ENCODE assay signal across 10 cellular contexts in the genomic region with DNA sequence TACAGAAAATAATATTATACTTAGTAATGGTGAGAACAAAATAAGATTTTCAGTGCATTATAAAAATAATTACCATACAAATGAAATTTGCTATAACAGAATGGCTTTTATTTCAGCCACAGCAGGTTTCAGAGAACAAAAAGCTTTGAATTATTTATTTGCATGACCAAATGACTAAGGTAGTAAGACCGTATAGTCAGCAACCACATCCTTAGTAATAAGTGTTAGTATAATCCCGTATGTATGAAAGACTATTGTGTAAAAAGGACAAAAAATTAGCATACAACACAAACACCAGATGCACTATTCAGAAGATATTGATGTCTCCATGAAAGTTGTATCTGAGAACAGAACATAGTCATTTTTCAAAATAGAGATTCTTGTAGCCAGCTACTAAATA. TPM values are rescaled to one million over a fixed set of nuclear protein-coding genes. Genes with fewer than 3 reads are reported as not detected.
A peak's percentile ranks its signal among the peaks of the same experiment; 100 is the strongest.
DNase-seq lines count a peak whose midpoint lies in the region; ATAC-seq, FAIRE-seq and TF ChIP-seq lines count a peak whose summit lies in the region.
"Had no signal": no experiment of that assay in that cellular context is flagged by ENCODE, and none has a peak within 500 bp of the region (broad histone marks: within the 10 kb centered on the region; RNA-seq: fewer than 3 reads in every experiment).

No MANE protein-coding gene starts in this region.

- CTCF ChIA-PET in endothelial cell of umbilical vein (lab: Charles Lee) = interaction anchor here (0.9 to 1.2 kb wide), 4 partner anchors 11 to 147 kb away, joined by 3 to 4 read pairs (median 4); no protein-coding TSS in a partner anchor

- peak; percentile 35 for ATAC-seq in GM21381 (IDR thresholded peaks at IDR 0.05; ENCODE audit: unreplicated experiment)
- ATAC-seq in HG03439 (IDR thresholded peaks at IDR 0.05; ENCODE audit: unreplicated experiment) = peak; percentile 40
- ATAC-seq: psoas muscle had no signal

- H4K20me1 ChIP-seq in endothelial cell of umbilical vein (replicated peaks; ENCODE audit: control insufficient read depth, extremely low read depth, insufficient read depth, low read length) = peaks cover 11% of the 10 kb centered on the region

- no peak overlapping the region for H3K27ac ChIP-seq in endothelial cell of umbilical vein (ENCODE audit: insufficient read depth, low read depth, low read length)
- H3K27ac ChIP-seq: psoas muscle had no signal

- no peaks in the 10 kb centered on the region for H3K36me3 ChIP-seq in endothelial cell of umbilical vein (ENCODE audit: control insufficient read depth in 2 of 2, extremely low read depth in 1 of 2, insufficient read depth in 2 of 2, low read length in 2 of 2)

- FAIRE-seq in endothelial cell of umbilical vein (lab: Jason Lieb, UNC) = no peak

- peak overlapping the region; percentile 8 for H3K4me2 ChIP-seq in endothelial cell of umbilical vein (ENCODE audit: insufficient read depth, low read length)

- H3K79me2 ChIP-seq in endothelial cell of umbilical vein (ENCODE audit: control insufficient read depth, insufficient read depth, low read length) = peaks cover 86% of the 10 kb centered on the region

- H3K9me3 ChIP-seq in endothelial cell of umbilical vein (replicated peaks; ENCODE audit: control insufficient read depth, insufficient read depth, low read length) = no peaks in the 10 kb centered on the region
- H3K9me3 ChIP-seq: psoas muscle had no signal

- peaks cover 37% of the 10 kb centered on the region for H3K4me1 ChIP-seq in endothelial cell of umbilical vein (ENCODE audit: control insufficient read depth, extremely low read depth, insufficient read depth, low read length)
- H3K4me1 ChIP-seq: psoas muscle had no signal

- H3K27me3 ChIP-seq in endothelial cell of umbilical vein (ENCODE audit: control insufficient read depth in 2 of 2, insufficient read depth in 2 of 2, low read length in 2 of 2) = no peaks in the 10 kb centered on the region

- no peaks in the 10 kb centered on the region for H3K9me1 ChIP-seq in endothelial cell of umbilical vein (replicated peaks; ENCODE audit: control insufficient read depth, extremely low read depth, insufficient read depth, low read length)

- DNase-seq in AG08395 (ENCODE audit: low spot score) (peak; percentile 41), endothelial cell of umbilical vein (ENCODE audit: low read depth, low spot score) (no peak), SW 1271 (lab: John Stamatoyannopoulos, UW) (no peak), NCI-H345 (lab: John Stamatoyannopoulos, UW) (no peak), retina (no peak), NCI-H1694 (lab: John Stamatoyannopoulos, UW) (no peak)
- DNase-seq: psoas muscle; stimulated activated naive CD4-positive, alpha-beta T cell had no signal

- H2AFZ ChIP-seq in endothelial cell of umbilical vein (ENCODE audit: low read depth, low read length) = no peak overlapping the region

- intact Hi-C loops in endothelial cell of umbilical vein (cut with micrococcal nuclease) = loop anchor here (2.0 to 5.0 kb wide), 2 partner anchors 16 to 684 kb away; a partner anchor contains a TSS

- H3K9ac ChIP-seq in endothelial cell of umbilical vein (replicated peaks; ENCODE audit: extremely low read depth, insufficient read depth, low read length) = no peak overlapping the region

- POLR2A ChIA-PET in endothelial cell of umbilical vein (lab: Charles Lee) = no interaction called here

- no peak overlapping the region for H3K4me3 ChIP-seq in endothelial cell of umbilical vein (replicated peaks in 1 of 3; ENCODE audit: insufficient read depth in 1 of 3, low read depth in 1 of 3, low read length in 3 of 3)
- H3K4me3 ChIP-seq: psoas muscle had no signal

- dilution Hi-C loops in endothelial cell of umbilical vein (cut with MboI; ENCODE audit: extremely low pct_ligation_motif_present, low sequenced_read_pairs) = no loop called here

- no peak for TF ChIP-seq POLR2A in endothelial cell of umbilical vein (IDR thresholded peaks at IDR 0.05; ENCODE audit: low read depth, low read length)

- BruUV-seq in endothelial cell of umbilical vein (replicated peaks; lab: Mats Ljungman, UMichigan) = no TSS peak

- no peak for TF ChIP-seq CTCF in endothelial cell of umbilical vein (IDR thresholded peaks at IDR 0.05; ENCODE audit: extremely low read depth in 1 of 2, insufficient read depth in 1 of 2, low read depth in 1 of 2, low read length in 2 of 2)

TF ChIP-seq in endothelial cell of umbilical vein, 7 proteins besides CTCF, POLR2A, EP300 and RAD21:
- TF ChIP-seq FOS (IDR thresholded peaks at IDR 0.05; ENCODE audit: borderline replicate concordance, insufficient read depth, low read length) (peak; percentile 35), POLR2AphosphoS5 (IDR thresholded peaks at IDR 0.05; ENCODE audit: insufficient read depth, low read depth, low read length) (no peak)

RNA-seq across cellular contexts. Expression of a gene that starts 12.2 kb away (rescaled TPM):
- 21.9 and 22.6 TPM in 2 replicates for total RNA-seq in endothelial cell of umbilical vein
- 3.8 and 5.9 TPM in 2 replicates for polyA plus RNA-seq in endothelial cell of umbilical vein
- polyA plus RNA-seq in endothelial cell of umbilical vein (2011; cell fraction: cytosol; rRNA removed) = 9.2 and 9.5 TPM in 2 replicates
- polyA plus RNA-seq in endothelial cell of umbilical vein (2011; cell fraction: nucleus; rRNA removed) = 9.2 and 12.1 TPM in 2 replicates
- polyA plus RNA-seq in endothelial cell of umbilical vein (2012) = 18.0 and 24.7 TPM in 2 replicates
- polyA minus RNA-seq in endothelial cell of umbilical vein = 25.5 and 32.3 TPM in 2 replicates
- polyA minus RNA-seq in endothelial cell of umbilical vein (2011; cell fraction: cytosol; rRNA and poly(A)+ RNA removed) = 76.1 TPM
- 21.2 and 26.4 TPM in 2 replicates for polyA minus RNA-seq in endothelial cell of umbilical vein (2011; cell fraction: nucleus; rRNA and poly(A)+ RNA removed)
